Comparison of ENCODE assay signal across 8 cellular contexts in genomic region chr22:20418211-20418788, GRCh38. TPM values are rescaled to one million over a fixed set of nuclear protein-coding genes. Genes with fewer than 3 reads are reported as not detected.
A peak's percentile ranks its signal among the peaks of the same experiment; 100 is the strongest.
DNase-seq lines count a peak whose midpoint lies in the region; ATAC-seq and TF ChIP-seq lines count a peak whose summit lies in the region.

No MANE protein-coding gene starts in this region.

- H3K9me2 ChIP-seq in GM23248 (ENCODE audit: insufficient read depth): no peaks in the 10 kb centered on the region

- no peaks in the 10 kb centered on the region for H4K20me1 ChIP-seq in GM23248 (ENCODE audit: insufficient read depth)

- H3K36me3 ChIP-seq in GM23248 (ENCODE audit: low read depth) (no peaks in the 10 kb centered on the region), ectodermal cell (ENCODE audit: control insufficient read depth, insufficient read depth, low read length) (no peaks in the 10 kb centered on the region), lung (ENCODE audit: control insufficient read depth in 2 of 2, insufficient read depth in 2 of 2, low read length in 2 of 2) (no peaks in the 10 kb centered on the region)

- 3 to 4% methylated on average over 35 to 41 of the region's 42 CpGs for WGBS in GM23248 (ENCODE audit: low coverage in 1 of 2, low lambda C conversion rate in 2 of 2, missing lambda C conversion rate in 2 of 2), 2 experiments
- 22 to 23% methylated on average over 42 of the region's 42 CpGs for WGBS in ectodermal cell, 2 experiments
- 16 to 21% methylated on average over 40 to 42 of the region's 42 CpGs for WGBS in lung, 2 donors

- H3K27ac ChIP-seq in GM23248 (peak overlapping the region; percentile 28), ectodermal cell (ENCODE audit: insufficient read depth, low read depth, low read length, poor library complexity, severe bottlenecking) (no peak overlapping the region), lung (ENCODE audit: low read depth in 1 of 2, low read length in 1 of 2) (peak overlapping the region in 1 of 2 donors; percentile 17)

- H3K9ac ChIP-seq in GM23248: peak overlapping the region; percentile 72

- no peak overlapping the region for H3K27ac Mint-ChIP-seq in activated CD4-positive, alpha-beta memory T cell treated with anti-CD3 and anti-CD28 coated beads, Interleukin-2, amount 10 ng/mL, durations not matched to agents 7 days and 5 days

- peaks cover 9% of the 10 kb centered on the region for H3K4me1 Mint-ChIP-seq in activated CD4-positive, alpha-beta memory T cell treated with anti-CD3 and anti-CD28 coated beads, Interleukin-2, amount 10 ng/mL, durations not matched to agents 7 days and 5 days

- peak; percentile 90 for TF ChIP-seq CTCF in lung (IDR thresholded peaks at IDR 0.05; ENCODE audit: control extremely low read depth, extremely low read depth)

- peak; percentile 85 for DNase-seq in AG08395 (ENCODE audit: low spot score)
- DNase-seq in GM23248: peak; percentile 96
- DNase-seq in NCI-H748 treated with DMSO at 0.1 percent for 48 hours (lab: John Stamatoyannopoulos, UW): peak; percentile 14
- DNase-seq in activated CD4-positive, alpha-beta memory T cell treated with anti-CD3 and anti-CD28 coated beads, Interleukin-2, amount 10 ng/mL, durations not matched to agents 7 days and 5 days: peak; percentile 76
- DNase-seq in lung (ENCODE audit: low spot score): peak; percentile 78
- DNase-seq in stimulated activated CD4-positive, alpha-beta T cell treated with anti-CD3 and anti-CD28 coated beads, TNF-alpha, amount 100 ng/mL, for 24 hours (ENCODE audit: low read depth in 3 of 3): peak; percentile 42 to 65 (median 42)

- H3K36me3 Mint-ChIP-seq in activated CD4-positive, alpha-beta memory T cell treated with anti-CD3 and anti-CD28 coated beads, Interleukin-2, amount 10 ng/mL, durations not matched to agents 7 days and 5 days (ENCODE audit: low read depth): no peaks in the 10 kb centered on the region

- ATAC-seq in lung (ENCODE audit: insufficient read depth, low FRiP score) (peak; percentile 94), GM21360 (IDR thresholded peaks at IDR 0.05; ENCODE audit: unreplicated experiment) (no peak)

- peaks cover 12% of the 10 kb centered on the region for H3K4me1 ChIP-seq in GM23248 (ENCODE audit: insufficient read depth)
- peaks cover 4% of the 10 kb centered on the region for H3K4me1 ChIP-seq in ectodermal cell (ENCODE audit: control insufficient read depth, insufficient read depth, low read length)
- H3K4me1 ChIP-seq in lung (ENCODE audit: control insufficient read depth in 2 of 2, insufficient read depth in 2 of 2, low read length in 2 of 2): no peaks in the 10 kb centered on the region

- H3K9me3 ChIP-seq in GM23248 (ENCODE audit: low read depth): no peaks in the 10 kb centered on the region
- H3K9me3 ChIP-seq in ectodermal cell (ENCODE audit: control insufficient read depth, low read length): no peaks in the 10 kb centered on the region
- no peaks in the 10 kb centered on the region for H3K9me3 ChIP-seq in lung (ENCODE audit: control insufficient read depth in 2 of 2, insufficient read depth in 1 of 2, low read length in 1 of 2)

- H3K4me2 ChIP-seq in GM23248 (ENCODE audit: unreplicated experiment): peak overlapping the region; percentile 72

- peaks cover 4% of the 10 kb centered on the region; the same call in 1 of the 2 replicates for H3F3A ChIP-seq in GM23248 (ENCODE audit: insufficient read depth)

- POLR2A ChIA-PET in activated CD4-positive, alpha-beta memory T cell treated with anti-CD3 and anti-CD28 coated beads, Interleukin-2, amount 10 ng/mL, durations not matched to agents 7 days and 5 days (lab: Charles Lee): interaction anchor here (0.7 to 2.5 kb wide), 5 partner anchors 38 to 172 kb away, joined by 3 to 9 read pairs (median 3); partner anchors contain the start of gene MED15

- peaks cover 8% of the 10 kb centered on the region for H3K27me3 Mint-ChIP-seq in activated CD4-positive, alpha-beta memory T cell treated with anti-CD3 and anti-CD28 coated beads, Interleukin-2, amount 10 ng/mL, durations not matched to agents 7 days and 5 days

- CTCF ChIA-PET in activated CD4-positive, alpha-beta memory T cell treated with anti-CD3 and anti-CD28 coated beads, Interleukin-2, amount 10 ng/mL, durations not matched to agents 7 days and 5 days (lab: Charles Lee): interaction anchor here (0.6 to 2.6 kb wide), 42 partner anchors 9 to 583 kb away, joined by 3 to 93 read pairs (median 4); partner anchors contain the start of genes KLHL22, THAP7 and ZNF74

- H3K4me3 Mint-ChIP-seq in activated CD4-positive, alpha-beta memory T cell treated with anti-CD3 and anti-CD28 coated beads, Interleukin-2, amount 10 ng/mL, durations not matched to agents 7 days and 5 days: peak overlapping the region; percentile 30

- in situ Hi-C loops in GM23248 (cut with MboI): no loop called here

- H3K79me2 ChIP-seq in GM23248 (ENCODE audit: insufficient read depth): no peaks in the 10 kb centered on the region

- H3K4me3 ChIP-seq in GM23248 (peak overlapping the region; percentile 72), ectodermal cell (ENCODE audit: insufficient read depth, low read depth, low read length) (peak overlapping the region; percentile 46), lung (no peak overlapping the region)

- no peaks in the 10 kb centered on the region for H3K27me3 ChIP-seq in GM23248 (replicated peaks; ENCODE audit: insufficient read depth)
- peaks cover 8% of the 10 kb centered on the region for H3K27me3 ChIP-seq in ectodermal cell (ENCODE audit: control insufficient read depth, insufficient read depth, low read length, poor library complexity, severe bottlenecking)
- H3K27me3 ChIP-seq in lung (ENCODE audit: control insufficient read depth, insufficient read depth): no peaks in the 10 kb centered on the region

- H2AFZ ChIP-seq in GM23248: peak overlapping the region; percentile 79

- no peaks in the 10 kb centered on the region for H3K9me3 Mint-ChIP-seq in activated CD4-positive, alpha-beta memory T cell treated with anti-CD3 and anti-CD28 coated beads, Interleukin-2, amount 10 ng/mL, durations not matched to agents 7 days and 5 days

RNA-seq across cellular contexts. Expression of gene SCARF2, which starts 19.3 kb away (rescaled TPM):
- 45.6 and 46.9 TPM in 2 replicates for total RNA-seq in GM23248 (2014; rRNA removed; shearing (Covaris generic))
- polyA plus RNA-seq in GM23248 (2016; fragmentation: Nextera tagmentation; extraction: Ambion mirVana): 7.9 and 10.2 TPM in 2 replicates
- 1 to 10 TPM; 1.1 to 1.2 TPM for total RNA-seq in activated CD4-positive, alpha-beta memory T cell treated with anti-CD3 and anti-CD28 coated beads, Interleukin-2, amount 10 ng/mL, durations not matched to agents 7 days and 5 days
- 2.6 TPM for polyA plus RNA-seq in ectodermal cell (2013, experiment 1 of 4)
- 3.7 TPM for polyA plus RNA-seq in ectodermal cell (2013, experiment 2 of 4)
- 3.3 TPM for polyA plus RNA-seq in ectodermal cell (2013, experiment 3 of 4)
- polyA plus RNA-seq in ectodermal cell (2013, experiment 4 of 4): 4.7 TPM
- 10 to 100 TPM; 13.1 to 32.9 TPM for total RNA-seq in lung
- polyA plus RNA-seq in lung: 10 to 100 TPM in 1 of 2 donors, 1 to 10 TPM in 1; 4.7 to 19.6 TPM

RNA-seq across cellular contexts. Expression of gene ZNF74, which starts 24.3 kb away (rescaled TPM):
- 8.0 and 11.5 TPM in 2 replicates for total RNA-seq in GM23248 (2014; rRNA removed; shearing (Covaris generic))
- polyA plus RNA-seq in GM23248 (2016; fragmentation: Nextera tagmentation; extraction: Ambion mirVana) (3.7 TPM in 2 replicates), lung (1 to 10 TPM; 4.1 to 5.2 TPM)
- total RNA-seq in activated CD4-positive, alpha-beta memory T cell treated with anti-CD3 and anti-CD28 coated beads, Interleukin-2, amount 10 ng/mL, durations not matched to agents 7 days and 5 days: 1 to 10 TPM; 6.1 to 6.2 TPM
- polyA plus RNA-seq in ectodermal cell (2013, experiment 1 of 4): 34.8 TPM
- 28.2 TPM for polyA plus RNA-seq in ectodermal cell (2013, experiment 2 of 4)
- polyA plus RNA-seq in ectodermal cell (2013, experiment 3 of 4): 27.2 TPM
- polyA plus RNA-seq in ectodermal cell (2013, experiment 4 of 4): 29.5 TPM
- 10 to 100 TPM; 12.0 to 17.6 TPM for total RNA-seq in lung

Comparison
In these comparisons a context has a peak if more than half of its experiments do, and no peak if none do; other contexts are left out.
1. DNase-seq: peak in every context shown above with its lines; median percentile 96 in GM23248; 85 in AG08395; 78 in lung; 76 in activated CD4-positive, alpha-beta memory T cell treated with anti-CD3 and anti-CD28 coated beads, Interleukin-2, amount 10 ng/mL, durations not matched to agents 7 days and 5 days; 42 in stimulated activated CD4-positive, alpha-beta T cell treated with anti-CD3 and anti-CD28 coated beads, TNF-alpha, amount 100 ng/mL, for 24 hours; 14 in NCI-H748 treated with DMSO at 0.1 percent for 48 hours.
2. RNA of gene SCARF2, which starts 19.3 kb away (total RNA-seq): 45.6 to 46.9 TPM in GM23248 and 13.1 to 32.9 TPM in lung; 1.1 to 1.2 TPM in activated CD4-positive, alpha-beta memory T cell treated with anti-CD3 and anti-CD28 coated beads, Interleukin-2, amount 10 ng/mL, durations not matched to agents 7 days and 5 days; every median in the first group is over 4 times any median in the second.